In the genomic region with DNA sequence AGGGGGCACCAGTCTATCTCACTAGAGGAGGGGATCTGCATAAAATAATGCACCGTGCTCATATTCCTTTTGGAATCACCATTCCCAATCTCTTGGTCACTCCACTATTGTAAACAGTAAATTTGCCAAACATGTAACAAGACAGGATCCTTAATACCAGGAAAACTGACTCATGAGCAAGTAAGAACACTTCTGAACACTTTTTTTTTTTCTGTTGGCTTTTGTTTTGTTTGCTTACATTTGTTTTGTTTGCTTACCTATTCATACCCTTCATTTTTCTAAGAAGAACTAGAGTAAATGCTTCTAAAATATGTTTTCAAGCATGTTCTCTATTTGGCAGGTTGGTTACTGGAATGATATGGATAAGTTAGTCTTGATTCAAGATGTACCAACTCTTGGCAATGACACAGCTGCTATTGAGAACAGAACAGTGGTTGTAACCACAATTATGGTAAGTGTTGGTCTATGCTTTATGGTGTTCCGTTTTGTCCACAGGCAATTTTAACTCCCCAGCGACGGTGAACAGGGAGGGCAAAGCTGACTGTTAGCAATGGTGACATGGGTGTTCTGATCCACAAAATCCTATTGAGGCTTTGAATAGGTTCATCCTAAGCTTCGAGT, we compare ENCODE assay signal across 22 cellular contexts.
DNase-seq lines count a peak whose midpoint lies in the region; ATAC-seq and TF ChIP-seq lines count a peak whose summit lies in the region.
"Had no signal": no experiment of that assay in that cellular context is flagged by ENCODE, and none has a peak within 500 bp of the region (broad histone marks: within the 10 kb centered on the region; RNA-seq: fewer than 3 reads in every experiment).

No MANE protein-coding gene starts in this region.

- POLR2A ChIA-PET in AG04450 (lab: Yijun Ruan, JAX), result no interaction called here

- no peak overlapping the region for H3K4me3 ChIP-seq in AG04450 (ENCODE audit: low read depth, low read length)
- H3K4me3 ChIP-seq: gastrocnemius medialis, GM23248, Peyer's patch, sigmoid colon had no signal

- H3K9me3 ChIP-seq in AG04450 (ENCODE audit: control insufficient read depth, insufficient read depth, low read length), result no peaks in the 10 kb centered on the region
- H3K9me3 ChIP-seq: gastrocnemius medialis, Peyer's patch, sigmoid colon had no signal

- CTCF ChIA-PET in AG04450 (lab: Charles Lee), result no interaction called here

- H3K4me1 ChIP-seq in foreskin keratinocyte, result no peaks in the 10 kb centered on the region
- H3K4me1 ChIP-seq: gastrocnemius medialis, Peyer's patch, sigmoid colon had no signal

- TF ChIP-seq CTCF in AG04450 (IDR thresholded peaks at IDR 0.05; ENCODE audit: low read depth, low read length), result no peak
- no peak for TF ChIP-seq CTCF in foreskin keratinocyte (conservative IDR thresholded peaks at IDR 0.05)

- H3K27me3 ChIP-seq in AG04450 (ENCODE audit: control insufficient read depth, insufficient read depth, low read length) (no peaks in the 10 kb centered on the region), foreskin keratinocyte (no peaks in the 10 kb centered on the region)
- H3K27me3 ChIP-seq: gastrocnemius medialis, Peyer's patch, sigmoid colon had no signal

- ATAC-seq in foreskin keratinocyte (peak; percentile 29), GM21515 (IDR thresholded peaks at IDR 0.05; ENCODE audit: unreplicated experiment) (no peak), GM18517 (IDR thresholded peaks at IDR 0.05; ENCODE audit: unreplicated experiment) (no peak)
- ATAC-seq: activated CD8-positive, alpha-beta T cell treated with anti-CD3 and anti-CD28 coated beads for 36 hours; activated naive CD4-positive, alpha-beta T cell treated with anti-CD3 and anti-CD28 coated beads, Interleukin-2, amount 50 U/mL, for 72 hours; activated T-cell treated with anti-CD3 and anti-CD28 coated beads, Interleukin-2, amount 50 U/mL, for 4 hours; gastrocnemius medialis; left ventricle myocardium superior had no signal

- H3K27ac ChIP-seq in AG04450 (ENCODE audit: low read depth, low read length), result no peak overlapping the region
- no peak overlapping the region for H3K27ac ChIP-seq in foreskin keratinocyte
- H3K27ac ChIP-seq: gastrocnemius medialis, GM23248, Peyer's patch, sigmoid colon had no signal

- DNase-seq in AG04450 (ENCODE audit: low read depth, low spot score) (peak; percentile 16), HT1080 (ENCODE audit: low read depth) (peak; percentile 18), astrocyte of the hippocampus (ENCODE audit: low read depth, low spot score) (peak; percentile 66), foreskin keratinocyte (peak; percentile 37 to 62), NCI-H2227 (lab: John Stamatoyannopoulos, UW; ENCODE audit: unreplicated experiment) (no peak), pons (ENCODE audit: low spot score) (no peak)
- DNase-seq: activated CD8-positive, alpha-beta T cell treated with anti-CD3 and anti-CD28 coated beads for 36 hours; activated T-cell treated with anti-CD3 and anti-CD28 coated beads, Interleukin-2, amount 50 U/mL, for 4 hours; CD8-positive, alpha-beta memory T cell; central memory CD4-positive, alpha-beta T cell; effector memory CD4-positive, alpha-beta T cell; gastrocnemius medialis; GM23248; left ventricle myocardium superior; MV-4-11; NCI-H748 treated with DMSO at 0.1 percent for 48 hours; Peyer's patch; sigmoid colon; SW 1271 had no signal

Comparison
In these comparisons a context has a peak if more than half of its experiments do, and no peak if none do; other contexts are left out.
1. DNase-seq: peak in AG04450 (single experiment), HT1080 (single experiment), astrocyte of the hippocampus (single experiment) and foreskin keratinocyte (2 of 2); none in NCI-H2227 (single experiment) and pons (single experiment).